8 cellular contexts compared by ENCODE assay signal in genomic region chr5:172453986-172454354, GRCh38. TPM values are rescaled to one million over a fixed set of nuclear protein-coding genes. Genes with fewer than 3 reads are reported as not detected.
DNase-seq lines count a peak whose midpoint lies in the region; ATAC-seq, FAIRE-seq and TF ChIP-seq lines count a peak whose summit lies in the region.

No MANE protein-coding gene starts in this region.

- no peak for TF ChIP-seq CTCF in WI38 (IDR thresholded peaks at IDR 0.05; ENCODE audit: low read depth, low read length)
- no peak for TF ChIP-seq CTCF in osteoblast (IDR thresholded peaks at IDR 0.05; ENCODE audit: extremely low read depth, low read depth, low read length)

- no peak for FAIRE-seq in GM12891 (lab: Jason Lieb, UNC)

- H3K4me3 ChIP-seq in WI38 (ENCODE audit: low read depth, low read length) (peak overlapping the region; percentile 88), osteoblast (ENCODE audit: insufficient read depth, low read length) (peak overlapping the region; percentile 97)

- no peaks in the 10 kb centered on the region for H3K27me3 ChIP-seq in osteoblast (ENCODE audit: insufficient read depth, low read length)

- peak; percentile 12 for DNase-seq in ACHN
- DNase-seq in glomerular visceral epithelial cell (ENCODE audit: extremely low spot score), result peak; percentile 50
- peak; percentile 91 for DNase-seq in osteoblast (ENCODE audit: insufficient read length, low spot score, missing footprints)
- DNase-seq in GOT3 (lab: John Stamatoyannopoulos, UW), result no peak
- DNase-seq in GM12891 (ENCODE audit: insufficient read length, low spot score), result no peak

- H4K20me1 ChIP-seq in osteoblast (ENCODE audit: insufficient read depth, low read length), result peaks cover 33% of the 10 kb centered on the region

- H3K36me3 ChIP-seq in osteoblast (ENCODE audit: insufficient read depth, low read length), result no peaks in the 10 kb centered on the region

- H3K4me1 ChIP-seq in osteoblast (ENCODE audit: insufficient read depth, low read length), result peaks cover 34% of the 10 kb centered on the region

- peak overlapping the region; percentile 95 for H3K27ac ChIP-seq in osteoblast (ENCODE audit: low read depth, low read length)

- H3K9me3 ChIP-seq in osteoblast (ENCODE audit: low read depth, low read length), result no peaks in the 10 kb centered on the region

- TF ChIP-seq POLR2A in GM12891 (IDR thresholded peaks at IDR 0.05; ENCODE audit: low read depth, low read length), result no peak

- peak overlapping the region; percentile 80 for H2AFZ ChIP-seq in osteoblast (ENCODE audit: low read length)

- H3K4me2 ChIP-seq in osteoblast (ENCODE audit: insufficient read depth, low read length), result peak overlapping the region; percentile 90

- in situ Hi-C loops in ACHN (cut with HindIII; ENCODE audit: low pct_ligation_motif_present, low pct_unique_long_range_greater_than_20kb, low sequenced_read_pairs), result no loop called here

- H3K79me2 ChIP-seq in osteoblast (ENCODE audit: insufficient read depth, low read length), result peaks cover 40% of the 10 kb centered on the region

- peak; percentile 21 for ATAC-seq in GM21381 (IDR thresholded peaks at IDR 0.05; ENCODE audit: unreplicated experiment)
- no peak for ATAC-seq in GM19328 (IDR thresholded peaks at IDR 0.05; ENCODE audit: unreplicated experiment)

TF ChIP-seq in GM12891, 5 proteins besides CTCF, POLR2A, EP300 and RAD21:
- TF ChIP-seq PAX5 (IDR thresholded peaks at IDR 0.05; ENCODE audit: insufficient read depth, low read length, severe bottlenecking), result no peak
- TF ChIP-seq SPI1 (IDR thresholded peaks at IDR 0.05; ENCODE audit: low read depth, low read length), result no peak
- TF ChIP-seq POU2F2 (IDR thresholded peaks at IDR 0.05; ENCODE audit: low read depth, low read length), result no peak
- no peak for TF ChIP-seq TAF1 (IDR thresholded peaks at IDR 0.05; ENCODE audit: low read depth, low read length)
- TF ChIP-seq POLR2AphosphoS5 (IDR thresholded peaks at IDR 0.05; ENCODE audit: low read depth, low read length), result no peak

RNA-seq across cellular contexts. Expression of gene SH3PXD2B, which starts 0.4 kb away (rescaled TPM):
- 58.3 and 59.2 TPM in 2 replicates for total RNA-seq in osteoblast
- polyA plus RNA-seq in GM12891 (2012; ENCODE audit: low read depth, missing spikeins), result 0.06 TPM

Comparison
In these comparisons a context has a peak if more than half of its experiments do, and no peak if none do; other contexts are left out.
1. DNase-seq: peak in ACHN (single experiment), glomerular visceral epithelial cell (single experiment) and osteoblast (single experiment); none in GOT3 (single experiment) and GM12891 (single experiment).